In the genomic region with DNA sequence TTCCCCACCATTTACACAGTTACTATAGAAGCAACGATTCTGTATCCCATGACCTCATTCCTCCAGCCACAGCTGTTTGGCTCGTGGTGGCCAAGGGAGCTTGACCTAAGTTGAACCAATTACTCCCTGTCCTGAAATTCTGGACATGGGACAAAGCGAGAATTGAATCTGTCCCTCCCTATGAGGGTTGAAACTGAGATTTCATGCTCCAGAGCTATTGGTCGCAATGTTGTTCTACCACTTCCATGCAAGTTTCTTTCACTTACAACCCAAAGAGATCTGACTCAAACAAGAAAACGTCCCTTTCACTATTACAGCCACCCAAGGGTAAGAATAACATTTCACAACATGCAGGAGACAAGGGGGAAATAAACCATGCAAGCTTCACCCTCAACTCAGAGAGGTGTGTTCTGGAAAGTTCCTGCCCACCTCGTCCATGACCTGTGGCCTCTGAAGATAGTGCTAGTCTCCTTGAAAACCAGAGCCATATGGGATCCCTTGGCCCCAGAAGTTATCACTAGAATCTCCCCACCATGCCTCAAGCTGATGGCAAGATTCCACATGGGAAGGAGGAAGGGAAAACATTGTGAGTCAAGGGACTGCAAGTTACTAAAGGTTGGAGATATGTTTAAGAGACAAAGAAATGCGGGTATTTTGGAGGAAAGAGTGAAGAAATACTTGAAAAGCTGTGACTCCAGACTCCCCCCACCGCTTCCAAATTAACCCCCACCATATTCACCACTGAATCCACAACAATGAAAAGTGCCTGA, we compare ENCODE assay signal across 19 cellular contexts.
DNase-seq lines count a peak whose midpoint lies in the region; ATAC-seq and TF ChIP-seq lines count a peak whose summit lies in the region.
"Had no signal": no experiment of that assay in that cellular context is flagged by ENCODE, and none has a peak within 500 bp of the region (broad histone marks: within the 10 kb centered on the region; RNA-seq: fewer than 3 reads in every experiment).

No MANE protein-coding gene starts in this region.

- DNase-seq in AG10803 (ENCODE audit: low read depth) (peak; percentile 38), M059J (ENCODE audit: low read depth) (peak; percentile 44), left ventricle myocardium superior (peak; percentile 60), NCI-H1417 treated with DMSO at 0.1 percent for 48 hours (lab: John Stamatoyannopoulos, UW) (no peak), NCI-H82 (lab: John Stamatoyannopoulos, UW) (no peak), NCI-H345 treated with DMSO at 0.1 percent for 48 hours (lab: John Stamatoyannopoulos, UW; ENCODE audit: unreplicated experiment) (no peak), ovary (no peak)
- DNase-seq: Calu3; natural killer cell; NCI-H1105; NCI-H2107; NCI-H526 treated with DMSO at 0.1 percent for 48 hours; SHP77 treated with DMSO at 0.1 percent for 48 hours; stimulated activated naive CD8-positive, alpha-beta T cell treated with anti-CD3 and anti-CD28 coated beads, Interleukin-15, amount 100 ng/mL, for 72 hours; T-helper 1 cell had no signal

- H3K4me3 ChIP-seq in AG10803 (ENCODE audit: low read length) (no peak overlapping the region), ovary (no peak overlapping the region)
- H3K4me3 ChIP-seq: BLaER1 treated with 17β-estradiol and CSF1 and Interleukin-3, amounts not matched to agents 10 nM and 100 nM; skin epidermis had no signal

- WGBS in ovary, 3 donors = 47 to 63% (median 48%) methylated on average over 8 of the region's 8 CpGs

- TF ChIP-seq CTCF in AG10803 (conservative IDR thresholded peaks at IDR 0.05; ENCODE audit: low read length) (no peak), ovary (IDR thresholded peaks at IDR 0.05) (no peak)

- no peak for TF ChIP-seq POLR2A in ovary (IDR thresholded peaks at IDR 0.05)

- no peak overlapping the region for H3K27ac ChIP-seq in ovary
- H3K27ac ChIP-seq: BLaER1 treated with 17β-estradiol and CSF1 and Interleukin-3, amounts not matched to agents 10 nM and 100 nM; VCaP had no signal

- H3K4me1 ChIP-seq in ovary (ENCODE audit: insufficient read depth) = no peaks in the 10 kb centered on the region

- H3K9me3 ChIP-seq in ovary = no peaks in the 10 kb centered on the region

- ATAC-seq in GM19468 (IDR thresholded peaks at IDR 0.05; ENCODE audit: extremely low read depth, unreplicated experiment) = peak; percentile 36
- ATAC-seq in left ventricle myocardium superior = peak; percentile 94
- ATAC-seq: natural killer cell; stimulated activated naive CD8-positive, alpha-beta T cell treated with anti-CD3 and anti-CD28 coated beads, Interleukin-15, amount 100 ng/mL, for 72 hours had no signal

- TF ChIP-seq EP300 in ovary (IDR thresholded peaks at IDR 0.05) = no peak

- no peaks in the 10 kb centered on the region for H3K36me3 ChIP-seq in ovary
- H3K36me3 ChIP-seq: BLaER1 treated with 17β-estradiol and CSF1 and Interleukin-3, amounts not matched to agents 10 nM and 100 nM had no signal

- intact Hi-C loops in left ventricle myocardium superior (cut with micrococcal nuclease) (no loop called here), ovary (cut with DNase I) (no loop called here)

- H3K27me3 ChIP-seq in ovary = no peaks in the 10 kb centered on the region
- H3K27me3 ChIP-seq: BLaER1 treated with 17β-estradiol and CSF1 and Interleukin-3, amounts not matched to agents 10 nM and 100 nM had no signal

Comparison
In these comparisons a context has a peak if more than half of its experiments do, and no peak if none do; other contexts are left out.
1. DNase-seq: peak in AG10803 (single experiment), M059J (single experiment) and left ventricle myocardium superior (single experiment); none in NCI-H1417 treated with DMSO at 0.1 percent for 48 hours (single experiment), NCI-H82 (single experiment), NCI-H345 treated with DMSO at 0.1 percent for 48 hours (single experiment) and ovary (0 of 5).